In genomic region chr20:63518946-63519764, GRCh38 we compare ENCODE assay signal across 8 cellular contexts. TPM values are rescaled to one million over a fixed set of nuclear protein-coding genes. Genes with fewer than 3 reads are reported as not detected.
DNase-seq lines count a peak whose midpoint lies in the region; ATAC-seq, FAIRE-seq and TF ChIP-seq lines count a peak whose summit lies in the region.

No MANE protein-coding gene starts in this region.

- in situ Hi-C loops in GM13977 (cut with MboI; ENCODE audit: low pct_unique_long_range_greater_than_20kb, low sequenced_read_pairs, unreplicated experiment) = no loop called here

- H2AK5ac ChIP-seq in mesenchymal stem cell (ENCODE audit: low read length, severe bottlenecking) = no peak overlapping the region

- no peak for ATAC-seq in activated T-cell treated with anti-CD3 and anti-CD28 coated beads, Interleukin-2, amount 50 U/mL, for 4 hours
- peak in 1 of 2 donors; percentile 1 for ATAC-seq in upper lobe of left lung (ENCODE audit: low FRiP score in 2 of 2)

- peak overlapping the region in 1 of 2 experiments; percentile 82 for H3K14ac ChIP-seq in mesenchymal stem cell (ENCODE audit: low read length in 2 of 2)

- peak overlapping the region; percentile 73 for H3K4me3 Mint-ChIP-seq in activated T-cell treated with anti-CD3 and anti-CD28 coated beads, Interleukin-2, amount 50 U/mL, for 4 hours
- peak overlapping the region; percentile 73 for H3K4me3 Mint-ChIP-seq in chondrocyte (ENCODE audit: unreplicated experiment)

- H3K36me3 ChIP-seq in mesenchymal stem cell (ENCODE audit: control insufficient read depth in 1 of 2, insufficient read depth in 2 of 2, low read depth in 1 of 2, low read length in 2 of 2) (peaks cover 19 to 29% of the 10 kb centered on the region in 2 experiments), upper lobe of left lung (peaks cover 0 to 7% (median 5%) of the 10 kb centered on the region in 4 donors)

- no peak overlapping the region for H2BK15ac ChIP-seq in mesenchymal stem cell (ENCODE audit: low read depth, poor library complexity, severe bottlenecking)

- peaks cover 5% of the 10 kb centered on the region for H3K27me3 Mint-ChIP-seq in activated T-cell treated with anti-CD3 and anti-CD28 coated beads, Interleukin-2, amount 50 U/mL, for 4 hours (ENCODE audit: low read depth)
- no peaks in the 10 kb centered on the region for H3K27me3 Mint-ChIP-seq in chondrocyte (ENCODE audit: low read depth)

- no peak overlapping the region for H3K23ac ChIP-seq in mesenchymal stem cell (ENCODE audit: low read length in 2 of 2)

- no peak for TF ChIP-seq EP300 in upper lobe of left lung (IDR thresholded peaks at IDR 0.05)

- peak overlapping the region in 1 of 2 experiments; percentile 48 for H2BK12ac ChIP-seq in mesenchymal stem cell (ENCODE audit: low read length in 2 of 2)

- no peak overlapping the region for H4K8ac ChIP-seq in mesenchymal stem cell (ENCODE audit: low read length)

- TF ChIP-seq CTCF in chondrocyte (IDR thresholded peaks at IDR 0.05) (no peak), upper lobe of left lung (IDR thresholded peaks at IDR 0.05) (no peak), GM13977 (IDR thresholded peaks at IDR 0.05; ENCODE audit: extremely low read depth, insufficient read depth, missing control alignments) (no peak)

- TF ChIP-seq POLR2A in upper lobe of left lung (IDR thresholded peaks at IDR 0.05) (no peak), GM12892 (IDR thresholded peaks at IDR 0.05; ENCODE audit: low read depth, low read length) (no peak)

- H3K4ac ChIP-seq in mesenchymal stem cell (ENCODE audit: low read depth in 1 of 2, low read length in 2 of 2) = peak overlapping the region in 1 of 2 experiments; percentile 53

- 68% methylated on average over 36 of the region's 41 CpGs for WGBS in mesenchymal stem cell
- 63 to 66% methylated on average over 19 to 38 of the region's 41 CpGs for WGBS in upper lobe of left lung, 2 donors

- peak overlapping the region in 1 of 2 experiments; percentile 74 for H3K18ac ChIP-seq in mesenchymal stem cell (ENCODE audit: low read depth in 1 of 2, low read length in 2 of 2)

- peaks cover 30% of the 10 kb centered on the region for H3K4me1 ChIP-seq in mesenchymal stem cell (ENCODE audit: control insufficient read depth, insufficient read depth, low read depth, low read length)
- peaks cover 13 to 36% (median 31%) of the 10 kb centered on the region in 4 donors for H3K4me1 ChIP-seq in upper lobe of left lung

- peak overlapping the region; percentile 79 for H3K4me2 ChIP-seq in mesenchymal stem cell (ENCODE audit: low read length, poor library complexity, severe bottlenecking)

- peaks cover 7% of the 10 kb centered on the region for H3K36me3 Mint-ChIP-seq in activated T-cell treated with anti-CD3 and anti-CD28 coated beads, Interleukin-2, amount 50 U/mL, for 4 hours (ENCODE audit: insufficient read depth)
- H3K36me3 Mint-ChIP-seq in chondrocyte (ENCODE audit: low read depth) = peaks cover 7% of the 10 kb centered on the region

- H2BK5ac ChIP-seq in mesenchymal stem cell (ENCODE audit: low read depth, low read length, poor library complexity, severe bottlenecking) = no peak overlapping the region

- H3K27ac Mint-ChIP-seq in chondrocyte (ENCODE audit: unreplicated experiment) = no peak overlapping the region

- no peak for FAIRE-seq in GM12892 (lab: Jason Lieb, UNC)

- no peaks in the 10 kb centered on the region for H3K9me3 ChIP-seq in mesenchymal stem cell (ENCODE audit: control insufficient read depth, low read length)
- no peaks in the 10 kb centered on the region for H3K9me3 ChIP-seq in upper lobe of left lung

- peaks cover 23% of the 10 kb centered on the region for H3K79me1 ChIP-seq in mesenchymal stem cell (replicated peaks; ENCODE audit: low read length, poor library complexity, severe bottlenecking)

- no peak for DNase-seq in activated T-cell treated with anti-CD3 and anti-CD28 coated beads, Interleukin-2, amount 50 U/mL, for 4 hours
- no peak for DNase-seq in activated T-cell treated with anti-CD3 and anti-CD28 coated beads, Interleukin-2, amount 50 U/mL, for 48 hours
- DNase-seq in chondrocyte (ENCODE audit: low spot score) (no peak), mesenchymal stem cell (no peak), upper lobe of left lung (peak in 1 of 2 donors; percentile 76), GM13977 (ENCODE audit: low spot score) (no peak), GM12892 (ENCODE audit: insufficient read length) (no peak), SW480 (ENCODE audit: low spot score) (no peak)

- H3K4me1 Mint-ChIP-seq in activated T-cell treated with anti-CD3 and anti-CD28 coated beads, Interleukin-2, amount 50 U/mL, for 4 hours (ENCODE audit: low read depth) = peaks cover 13% of the 10 kb centered on the region
- peaks cover 21% of the 10 kb centered on the region for H3K4me1 Mint-ChIP-seq in chondrocyte (ENCODE audit: low read depth)

- H4K91ac ChIP-seq in mesenchymal stem cell (ENCODE audit: low read length) = peak overlapping the region; percentile 28

- H3K27ac ChIP-seq in mesenchymal stem cell (ENCODE audit: low read length, poor library complexity, severe bottlenecking) = no peak overlapping the region
- H3K27ac ChIP-seq in upper lobe of left lung = peak overlapping the region; percentile 89 to 97 (median 92)

- peak overlapping the region; percentile 61 for H2AFZ ChIP-seq in mesenchymal stem cell (ENCODE audit: low read depth, low read length)

- peaks cover 4% of the 10 kb centered on the region for H3K9me3 Mint-ChIP-seq in activated T-cell treated with anti-CD3 and anti-CD28 coated beads, Interleukin-2, amount 50 U/mL, for 4 hours
- H3K9me3 Mint-ChIP-seq in chondrocyte (ENCODE audit: low read depth) = no peaks in the 10 kb centered on the region

- H3K4me3 ChIP-seq in mesenchymal stem cell (ENCODE audit: insufficient read depth in 1 of 2, low read depth in 1 of 2, low read length in 2 of 2) (peak overlapping the region; percentile 90 to 94), upper lobe of left lung (peak overlapping the region in 3 of 4 donors; percentile 63 to 97 (median 81))

- peak overlapping the region; percentile 91 for H3K9ac ChIP-seq in mesenchymal stem cell (ENCODE audit: low read length)

- H3K27me3 ChIP-seq in mesenchymal stem cell (ENCODE audit: control insufficient read depth in 1 of 2, insufficient read depth in 1 of 2, low read length in 2 of 2) = peaks cover 0 to 31% of the 10 kb centered on the region in 2 experiments
- no peaks in the 10 kb centered on the region for H3K27me3 ChIP-seq in upper lobe of left lung

- no peak overlapping the region for H2BK120ac ChIP-seq in mesenchymal stem cell (ENCODE audit: low read depth, low read length)

RNA-seq across cellular contexts. Expression of gene PPDPF, which starts 1.4 kb away (rescaled TPM):
- total RNA-seq in activated T-cell treated with anti-CD3 and anti-CD28 coated beads, Interleukin-2, amount 50 U/mL, for 4 hours = 100 to 1,000 TPM; 137 to 171 (median 165) TPM
- total RNA-seq in chondrocyte = 245 to 268 TPM (median 261 TPM) in 3 replicates
- polyA plus RNA-seq in mesenchymal stem cell (2013, experiment 1 of 2) = 333 TPM
- 331 TPM for polyA plus RNA-seq in mesenchymal stem cell (2013, experiment 2 of 2)
- total RNA-seq in upper lobe of left lung = 100 to 1,000 TPM in 5 of 6 donors, 10 to 100 TPM in 1; 91.1 to 468 (median 416) TPM
- 15.9 TPM for polyA plus RNA-seq in GM12892 (2012; ENCODE audit: missing spikeins)

RNA-seq across cellular contexts. Expression of gene PTK6, which starts 18.0 kb away (rescaled TPM):
- under 1 TPM; 0.13 to 0.21 (median 0.16) TPM for total RNA-seq in activated T-cell treated with anti-CD3 and anti-CD28 coated beads, Interleukin-2, amount 50 U/mL, for 4 hours
- not detected in 3 replicates for total RNA-seq in chondrocyte
- polyA plus RNA-seq in mesenchymal stem cell (2013, experiment 1 of 2) = not detected
- polyA plus RNA-seq in mesenchymal stem cell (2013, experiment 2 of 2) = not detected
- total RNA-seq in upper lobe of left lung = 1 to 10 TPM; 3.3 to 9.8 (median 6.0) TPM
- polyA plus RNA-seq in GM12892 (2012; ENCODE audit: missing spikeins) = 0.72 TPM

RNA-seq across cellular contexts. Expression of gene EEF1A2, which starts 20.3 kb away (rescaled TPM):
- total RNA-seq in activated T-cell treated with anti-CD3 and anti-CD28 coated beads, Interleukin-2, amount 50 U/mL, for 4 hours = under 1 TPM; 0.63 to 0.96 (median 0.74) TPM
- total RNA-seq in chondrocyte (0.34 to 6.5 TPM (median 5.5 TPM) in 3 replicates), upper lobe of left lung (1 to 10 TPM in 2 of 6 donors, under 1 TPM in 2, not detected in 2; 0.61 to 1.6 (median 1.1) TPM)
- 4.3 TPM for polyA plus RNA-seq in mesenchymal stem cell (2013, experiment 1 of 2)
- 4.3 TPM for polyA plus RNA-seq in mesenchymal stem cell (2013, experiment 2 of 2)
- polyA plus RNA-seq in GM12892 (2012; ENCODE audit: missing spikeins) = 1.2 TPM

RNA-seq across cellular contexts. Expression of gene SRMS, which starts 28.4 kb away (rescaled TPM):
- total RNA-seq in activated T-cell treated with anti-CD3 and anti-CD28 coated beads, Interleukin-2, amount 50 U/mL, for 4 hours = not detected
- total RNA-seq in chondrocyte (not detected in 3 replicates), upper lobe of left lung (not detected)
- not detected for polyA plus RNA-seq in mesenchymal stem cell (2013, experiment 1 of 2)
- not detected for polyA plus RNA-seq in mesenchymal stem cell (2013, experiment 2 of 2)
- not detected for polyA plus RNA-seq in GM12892 (2012; ENCODE audit: missing spikeins)

RNA-seq across cellular contexts. Expression of gene FNDC11, which starts 34.8 kb away (rescaled TPM):
- under 1 TPM; 0.13 to 0.19 (median 0.18) TPM for total RNA-seq in activated T-cell treated with anti-CD3 and anti-CD28 coated beads, Interleukin-2, amount 50 U/mL, for 4 hours
- total RNA-seq in chondrocyte = 0.25 to 0.38 TPM in 2 of 3 replicates, not detected in the other
- 0.91 TPM for polyA plus RNA-seq in mesenchymal stem cell (2013, experiment 1 of 2)
- 0.79 TPM for polyA plus RNA-seq in mesenchymal stem cell (2013, experiment 2 of 2)
- total RNA-seq in upper lobe of left lung = 1 to 10 TPM in 4 of 6 donors, under 1 TPM in 2; 0.29 to 6.5 (median 1.4) TPM
- 0.19 TPM for polyA plus RNA-seq in GM12892 (2012; ENCODE audit: missing spikeins)
